In the genomic region with DNA sequence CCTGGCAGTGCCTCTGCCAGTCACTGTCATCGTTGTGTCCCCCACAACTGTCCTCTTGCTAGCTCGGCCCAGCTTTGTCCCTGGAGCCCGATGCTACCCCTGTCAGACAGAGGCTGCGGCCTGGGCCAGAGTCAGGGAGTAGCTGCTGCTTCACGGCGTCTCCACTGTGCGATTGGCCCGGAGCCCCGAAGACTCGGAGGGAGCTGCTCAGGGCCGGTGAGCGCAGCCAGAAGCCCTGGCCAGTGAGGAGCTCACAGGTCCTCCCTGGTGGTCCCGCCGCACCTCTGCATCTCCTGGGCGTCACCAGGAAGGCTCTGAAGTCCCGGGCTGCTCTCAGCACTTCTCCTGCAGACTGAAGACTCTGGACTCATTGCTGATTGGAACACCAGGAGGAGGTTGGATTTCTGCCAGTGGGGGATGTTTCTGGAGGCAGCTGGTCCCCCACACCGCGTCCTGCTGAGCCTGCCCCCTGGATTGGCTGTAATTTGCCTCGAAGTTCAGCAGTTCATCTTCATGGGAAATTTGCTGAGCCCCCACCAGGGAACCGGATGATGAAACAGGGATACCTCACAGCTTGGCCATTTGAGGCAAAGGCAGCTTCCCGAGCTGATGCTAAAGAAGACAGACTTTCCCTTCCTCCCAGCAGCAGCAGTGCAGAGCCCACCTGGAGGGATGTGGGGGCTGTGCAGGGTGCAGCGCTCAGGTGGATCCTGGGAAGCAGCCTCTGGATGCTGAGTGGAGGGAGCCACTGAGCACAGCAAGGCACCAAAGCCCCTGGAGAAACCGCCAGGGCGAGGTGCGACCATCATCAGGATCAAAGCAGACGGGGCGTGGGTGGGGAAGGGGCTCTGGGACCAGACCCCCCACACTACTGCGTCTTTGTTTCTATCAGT, we compare ENCODE assay signal across 16 cellular contexts. TPM values are rescaled to one million over a fixed set of nuclear protein-coding genes. Genes with fewer than 3 reads are reported as not detected.
DNase-seq lines count a peak whose midpoint lies in the region; ATAC-seq and TF ChIP-seq lines count a peak whose summit lies in the region.
"Had no signal": no experiment of that assay in that cellular context is flagged by ENCODE, and none has a peak within 500 bp of the region (broad histone marks: within the 10 kb centered on the region; RNA-seq: fewer than 3 reads in every experiment).

No MANE protein-coding gene starts in this region.

- H2AK5ac ChIP-seq in IMR-90 (ENCODE audit: low read depth, low read length), result no peak overlapping the region

- no peaks in the 10 kb centered on the region for H3K9me3 Mint-ChIP-seq in CD8-positive, alpha-beta memory T cell
- no peaks in the 10 kb centered on the region for H3K9me3 Mint-ChIP-seq in nephron
- H3K9me3 Mint-ChIP-seq in activated CD4-positive, alpha-beta T cell treated with anti-CD3 and anti-CD28 coated beads for 36 hours (ENCODE audit: low read depth), result no peaks in the 10 kb centered on the region
- H3K9me3 Mint-ChIP-seq: mesothelial cell of epicardium had no signal

- no peak overlapping the region for H3K4ac ChIP-seq in IMR-90 (ENCODE audit: low read depth, low read length)

- no peak overlapping the region for H2AK9ac ChIP-seq in IMR-90 (replicated peaks; ENCODE audit: low read depth, low read length, poor library complexity)

- ATAC-seq in IMR-90 (ENCODE audit: low read depth) (no peak), HG02642 (IDR thresholded peaks at IDR 0.05; ENCODE audit: poor library complexity, unreplicated experiment) (no peak)
- ATAC-seq in activated CD4-positive, alpha-beta T cell treated with anti-CD3 and anti-CD28 coated beads for 36 hours, result no peak
- ATAC-seq: left colon, sciatic nerve had no signal

- CTCF ChIA-PET in CD8-positive, alpha-beta memory T cell (lab: Charles Lee), result interaction anchor here (1.3 kb wide), 1 partner anchor 50 kb away, joined by 3 read pairs; no protein-coding TSS in a partner anchor
- CTCF ChIA-PET in IMR-90 (lab: Yijun Ruan, JAX), result no interaction called here
- CTCF ChIA-PET in activated CD4-positive, alpha-beta T cell treated with anti-CD3 and anti-CD28 coated beads for 36 hours (lab: Charles Lee), result interaction anchor here (0.7 kb wide), 1 partner anchor 1752 kb away, joined by 3 read pairs; no protein-coding TSS in a partner anchor

- no peak overlapping the region for H4K8ac ChIP-seq in IMR-90 (ENCODE audit: low read depth in 2 of 2, low read length in 2 of 2)

- no peak overlapping the region for H3K4me2 ChIP-seq in IMR-90 (ENCODE audit: low read depth, low read length)

- intact Hi-C loops in IMR-90 (cut with micrococcal nuclease), result loop anchor here (10.0 kb wide), 1 partner anchor 354 kb away; no protein-coding TSS in a partner anchor
- intact Hi-C loops in activated CD4-positive, alpha-beta T cell treated with anti-CD3 and anti-CD28 coated beads for 36 hours (cut with DNase I, micrococcal nuclease), result loop anchor here (10.0 kb wide), 2 partner anchors 354 to 1784 kb away; no protein-coding TSS in a partner anchor

- H2BK20ac ChIP-seq in IMR-90 (ENCODE audit: low read depth, low read length), result no peak overlapping the region

- no peak overlapping the region for H3K18ac ChIP-seq in IMR-90 (ENCODE audit: low read depth, low read length)

- H3K4me1 Mint-ChIP-seq in CD8-positive, alpha-beta memory T cell, result peaks cover 33 to 53% (median 41%) of the 10 kb centered on the region in 3 donors
- H3K4me1 Mint-ChIP-seq in nephron, result peaks cover 37% of the 10 kb centered on the region
- H3K4me1 Mint-ChIP-seq in activated CD4-positive, alpha-beta T cell treated with anti-CD3 and anti-CD28 coated beads for 36 hours, result peaks cover 12% of the 10 kb centered on the region

- in situ Hi-C loops in IMR-90 (cut with MboI; ENCODE audit: low sequenced_read_pairs), result loop anchor here (25.0 kb wide), 1 partner anchor 181 kb away; the partner anchor contains the start of gene GPR107

- H4K5ac ChIP-seq in IMR-90 (ENCODE audit: low read depth, low read length), result no peak overlapping the region

- no peak overlapping the region for H2AFZ ChIP-seq in IMR-90 (replicated peaks; ENCODE audit: low read length, poor library complexity)

- no peaks in the 10 kb centered on the region for H3K27me3 ChIP-seq in CD8-positive, alpha-beta memory T cell (ENCODE audit: insufficient read depth, low read length, poor library complexity, severe bottlenecking)
- no peaks in the 10 kb centered on the region for H3K27me3 ChIP-seq in IMR-90 (ENCODE audit: control insufficient read depth, insufficient read depth, low read length)

- dilution Hi-C loops in IMR-90 (cut with HindIII; ENCODE audit: low sequenced_read_pairs, unreplicated experiment), result no loop called here

- H3K14ac ChIP-seq in IMR-90 (replicated peaks; ENCODE audit: low read depth, low read length), result no peak overlapping the region

- no peaks in the 10 kb centered on the region for H4K20me1 ChIP-seq in IMR-90 (ENCODE audit: insufficient read depth, low read length)

- no peak for TF ChIP-seq RAD21 in IMR-90 (IDR thresholded peaks at IDR 0.05; ENCODE audit: low read length)

- H3K23ac ChIP-seq in IMR-90 (ENCODE audit: low read depth, low read length), result no peak overlapping the region

- H3K4me1 ChIP-seq in CD8-positive, alpha-beta memory T cell (ENCODE audit: insufficient read depth, low read length), result peaks cover 32% of the 10 kb centered on the region
- peaks cover 11% of the 10 kb centered on the region for H3K4me1 ChIP-seq in IMR-90 (ENCODE audit: control insufficient read depth, insufficient read depth, low read length)

- BruUV-seq in IMR-90 (replicated peaks; lab: Mats Ljungman, UMichigan), result no TSS peak

- no peak overlapping the region for H2BK120ac ChIP-seq in IMR-90 (ENCODE audit: low read depth, low read length)

- H3K4me3 Mint-ChIP-seq in CD8-positive, alpha-beta memory T cell, result peak overlapping the region in 1 of 7 donors; percentile 6
- peak overlapping the region in 1 of 3 experiments; percentile 14 for H3K4me3 Mint-ChIP-seq in nephron
- H3K4me3 Mint-ChIP-seq in activated CD4-positive, alpha-beta T cell treated with anti-CD3 and anti-CD28 coated beads for 36 hours, result no peak overlapping the region
- H3K4me3 Mint-ChIP-seq: mesothelial cell of epicardium had no signal

- H3K27ac ChIP-seq in CD8-positive, alpha-beta memory T cell (ENCODE audit: low read depth, low read length), result peak overlapping the region; percentile 57
- no peak overlapping the region for H3K27ac ChIP-seq in IMR-90 (ENCODE audit: insufficient read depth, low read length)

- no peak for TF ChIP-seq CTCF in IMR-90 (conservative IDR thresholded peaks at IDR 0.05; ENCODE audit: low read depth, low read length)
- no peak for TF ChIP-seq CTCF in nephron (IDR thresholded peaks at IDR 0.05; ENCODE audit: unreplicated experiment in 3 of 3)

- no peak overlapping the region for H4K91ac ChIP-seq in IMR-90 (ENCODE audit: insufficient read depth, low read depth, low read length)

- H3K27me3 Mint-ChIP-seq in CD8-positive, alpha-beta memory T cell, result peaks cover 0 to 5% of the 10 kb centered on the region in 2 donors
- peaks cover 6% of the 10 kb centered on the region for H3K27me3 Mint-ChIP-seq in nephron (ENCODE audit: low read depth)
- no peaks in the 10 kb centered on the region for H3K27me3 Mint-ChIP-seq in activated CD4-positive, alpha-beta T cell treated with anti-CD3 and anti-CD28 coated beads for 36 hours

- no peak overlapping the region for H2BK5ac ChIP-seq in IMR-90 (ENCODE audit: low read depth, low read length, poor library complexity, severe bottlenecking)

- POLR2A ChIA-PET in CD8-positive, alpha-beta memory T cell (lab: Charles Lee), result no interaction called here
- POLR2A ChIA-PET in IMR-90 (lab: Charles Lee; ENCODE audit: unreplicated experiment), result no interaction called here
- POLR2A ChIA-PET in activated CD4-positive, alpha-beta T cell treated with anti-CD3 and anti-CD28 coated beads for 36 hours (lab: Charles Lee), result no interaction called here

- peak overlapping the region in 4 of 8 donors; percentile 43 to 82 (median 52) for H3K27ac Mint-ChIP-seq in CD8-positive, alpha-beta memory T cell
- H3K27ac Mint-ChIP-seq in nephron, result peak overlapping the region; percentile 69 to 92 (median 80)
- H3K27ac Mint-ChIP-seq in activated CD4-positive, alpha-beta T cell treated with anti-CD3 and anti-CD28 coated beads for 36 hours, result no peak overlapping the region
- H3K27ac Mint-ChIP-seq: mesothelial cell of epicardium had no signal

- H3K36me3 Mint-ChIP-seq in CD8-positive, alpha-beta memory T cell, result peaks cover 0 to 40% (median 0%) of the 10 kb centered on the region in 3 donors
- peaks cover 18% of the 10 kb centered on the region for H3K36me3 Mint-ChIP-seq in nephron (ENCODE audit: low read depth)
- H3K36me3 Mint-ChIP-seq in activated CD4-positive, alpha-beta T cell treated with anti-CD3 and anti-CD28 coated beads for 36 hours (ENCODE audit: low read depth), result peaks cover 26% of the 10 kb centered on the region

- DNase-seq in CD8-positive, alpha-beta memory T cell, result peak in 1 of 5 donors; percentile 39
- DNase-seq in IMR-90 (peak; percentile 32), brain pericyte (ENCODE audit: low read depth, low spot score) (peak; percentile 95), kidney tubule cell (ENCODE audit: low spot score) (no peak)
- no peak for DNase-seq in activated CD4-positive, alpha-beta T cell treated with anti-CD3 and anti-CD28 coated beads for 36 hours
- no peak for DNase-seq in activated CD4-positive, alpha-beta T cell treated with anti-CD3 and anti-CD28 coated beads for 48 hours
- DNase-seq: activated CD4-positive, alpha-beta T cell treated with anti-CD3 and anti-CD28 coated beads for 4 hours; activated T-cell treated with anti-CD3 and anti-CD28 coated beads, Interleukin-2, amount 50 U/mL, for 1 hour; Caco-2; left colon; MM.1S; stimulated activated CD4-positive, alpha-beta T cell treated with anti-CD3 and anti-CD28 coated beads, Interleukin-4, amount 100 ng/mL, for 1 hour had no signal

- peaks cover 37% of the 10 kb centered on the region for H3K36me3 ChIP-seq in CD8-positive, alpha-beta memory T cell (ENCODE audit: insufficient read depth, low read length)
- H3K36me3 ChIP-seq in IMR-90 (ENCODE audit: control insufficient read depth, insufficient read depth, low read length), result peaks cover 34% of the 10 kb centered on the region; the same call in 1 of the 2 replicates

- H3K56ac ChIP-seq in IMR-90 (ENCODE audit: extremely low read depth, insufficient read depth, low read length), result no peak overlapping the region

- TF ChIP-seq POLR2A in IMR-90 (IDR thresholded peaks at IDR 0.05; ENCODE audit: low read depth, low read length), result no peak

- no peak overlapping the region for H2BK15ac ChIP-seq in IMR-90 (ENCODE audit: low read depth, low read length)

- H3K4me3 ChIP-seq in CD8-positive, alpha-beta memory T cell (ENCODE audit: low read length), result no peak overlapping the region
- no peak overlapping the region for H3K4me3 ChIP-seq in IMR-90 (ENCODE audit: insufficient read depth, low read depth, low read length)

- no peaks in the 10 kb centered on the region; a peak in 1 of 4 replicates for H3K79me1 ChIP-seq in IMR-90 (ENCODE audit: low read depth in 1 of 2, low read length in 2 of 2)

- no peaks in the 10 kb centered on the region for H3K9me3 ChIP-seq in CD8-positive, alpha-beta memory T cell (ENCODE audit: low read length)
- no peaks in the 10 kb centered on the region for H3K9me3 ChIP-seq in IMR-90 (ENCODE audit: control insufficient read depth, insufficient read depth, low read length)
- H3K9me3 ChIP-seq: Caco-2 had no signal

- peaks cover 6% of the 10 kb centered on the region; the same call in 1 of the 2 replicates for H3K9me1 ChIP-seq in IMR-90 (ENCODE audit: insufficient read depth, low read length)

- 47% methylated on average over 9 of the region's 28 CpGs; no CpG with 5 or more reads in 1 of the 2 experiments for WGBS in IMR-90 (ENCODE audit: extremely low coverage in 2 of 2, insufficient read length in 1 of 2), 2 experiments

- no peak overlapping the region for H3K9ac ChIP-seq in IMR-90 (ENCODE audit: low read depth, low read length)

RNA-seq across cellular contexts. Expression of gene USP20, which starts 45.6 kb away (rescaled TPM):
- total RNA-seq in CD8-positive, alpha-beta memory T cell, result 10 to 100 TPM; 50.2 to 50.8 TPM
- polyA plus RNA-seq in CD8-positive, alpha-beta memory T cell, result 50.3 TPM
- 3.8 and 4.4 TPM in 2 replicates for total RNA-seq in IMR-90 (2012; rRNA removed)
- polyA plus RNA-seq in IMR-90 (2012; rRNA removed), result 21.6 and 26.4 TPM in 2 replicates
- 11.6 and 19.9 TPM in 2 replicates for polyA plus RNA-seq in IMR-90 (2012; cell fraction: cytosol; rRNA removed)
- polyA plus RNA-seq in IMR-90 (2012; cell fraction: nucleus; rRNA removed; ENCODE audit: low replicate concordance), result 70.4 and 183 TPM in 2 replicates
- 10 to 100 TPM; 37.6 to 48.5 TPM for total RNA-seq in activated CD4-positive, alpha-beta T cell treated with anti-CD3 and anti-CD28 coated beads for 36 hours

RNA-seq across cellular contexts. Expression of gene C9orf78, which starts 45.8 kb away (rescaled TPM):
- 10 to 100 TPM; 71.4 to 76.4 TPM for total RNA-seq in CD8-positive, alpha-beta memory T cell
- polyA plus RNA-seq in CD8-positive, alpha-beta memory T cell, result 249 TPM
- 29.8 and 57.5 TPM in 2 replicates for total RNA-seq in IMR-90 (2012; rRNA removed)
- 36.7 and 46.0 TPM in 2 replicates for polyA plus RNA-seq in IMR-90 (2012; rRNA removed)
- 18.7 and 18.8 TPM in 2 replicates for polyA plus RNA-seq in IMR-90 (2012; cell fraction: cytosol; rRNA removed)
- 3.1 and 12.3 TPM in 2 replicates for polyA plus RNA-seq in IMR-90 (2012; cell fraction: nucleus; rRNA removed; ENCODE audit: low replicate concordance)
- total RNA-seq in activated CD4-positive, alpha-beta T cell treated with anti-CD3 and anti-CD28 coated beads for 36 hours, result 10 to 100 TPM; 42.8 to 59.8 TPM

RNA-seq across cellular contexts. Expression of gene TOR1A, which starts 57.0 kb away (rescaled TPM):
- total RNA-seq in CD8-positive, alpha-beta memory T cell, result 10 to 100 TPM; 53.8 to 53.9 TPM
- 73.8 TPM for polyA plus RNA-seq in CD8-positive, alpha-beta memory T cell
- 27.1 and 34.4 TPM in 2 replicates for total RNA-seq in IMR-90 (2012; rRNA removed)
- polyA plus RNA-seq in IMR-90 (2012; rRNA removed), result 67.5 and 74.2 TPM in 2 replicates
- polyA plus RNA-seq in IMR-90 (2012; cell fraction: cytosol; rRNA removed), result 38.0 and 47.1 TPM in 2 replicates
- 16.4 and 30.6 TPM in 2 replicates for polyA plus RNA-seq in IMR-90 (2012; cell fraction: nucleus; rRNA removed; ENCODE audit: low replicate concordance)
- 10 to 100 TPM; 34.9 to 39.7 TPM for total RNA-seq in activated CD4-positive, alpha-beta T cell treated with anti-CD3 and anti-CD28 coated beads for 36 hours

Comparison
In these comparisons a context has a peak if more than half of its experiments do, and no peak if none do; other contexts are left out.
1. DNase-seq: peak in IMR-90 (single experiment) and brain pericyte (single experiment); none in activated CD4-positive, alpha-beta T cell treated with anti-CD3 and anti-CD28 coated beads for 36 hours (single experiment), kidney tubule cell (single experiment) and activated CD4-positive, alpha-beta T cell treated with anti-CD3 and anti-CD28 coated beads for 48 hours (single experiment).